1 cellular context compared by ENCODE assay signal in the genomic region with DNA sequence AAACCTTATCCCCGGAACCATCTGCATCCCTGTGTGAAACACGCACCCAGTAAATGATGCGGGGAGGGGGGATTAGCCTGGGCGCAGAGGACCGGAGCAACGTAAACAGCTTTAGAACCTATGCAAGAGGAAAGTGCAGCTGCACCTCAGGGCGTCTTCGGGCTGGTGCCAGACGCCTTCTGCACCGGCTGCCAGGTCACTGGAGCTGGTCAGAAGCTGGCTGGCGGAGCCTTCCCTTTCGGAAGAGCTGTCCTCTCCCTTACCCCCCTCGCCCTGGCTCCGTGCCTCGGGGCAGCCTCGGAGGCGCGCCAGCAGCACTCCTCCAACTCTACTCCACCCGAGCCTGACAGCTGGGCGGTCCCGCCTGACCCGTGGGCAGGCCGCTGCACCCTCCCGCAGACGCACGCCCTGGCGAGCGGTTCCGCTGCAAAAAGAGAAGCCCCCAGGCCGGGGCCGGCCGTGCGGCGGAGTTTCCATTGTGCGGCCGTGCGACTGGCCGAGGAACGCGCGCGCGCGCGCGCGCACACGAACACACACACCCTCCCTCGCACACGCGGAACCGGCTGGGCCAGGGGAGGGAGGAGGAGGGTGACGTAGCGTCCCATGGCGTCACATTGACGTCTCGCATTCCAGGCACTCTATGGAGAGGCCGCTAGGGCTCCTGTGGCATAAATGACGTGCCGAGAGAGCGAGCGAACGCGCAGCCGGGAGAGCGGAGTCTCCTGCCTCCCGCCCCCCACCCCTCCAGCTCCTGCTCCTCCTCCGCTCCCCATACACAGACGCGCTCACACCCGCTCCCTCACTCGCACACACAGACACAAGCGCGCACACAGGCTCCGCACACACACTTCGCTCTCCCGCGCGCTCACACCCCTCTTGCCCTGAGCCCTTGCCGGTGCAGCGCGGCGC.
TF ChIP-seq lines count a peak whose summit lies in the region.

NR4A3 (plus strand) TSS at position 699 of the 909 bp plus-strand sequence. CDS start 6,158 bp downstream, outside the sequence.

TF ChIP-seq in HepG2, 621 proteins besides CTCF, POLR2A, EP300 and RAD21 (continued from another document and continues in another):
- TF ChIP-seq, protein P1, sequence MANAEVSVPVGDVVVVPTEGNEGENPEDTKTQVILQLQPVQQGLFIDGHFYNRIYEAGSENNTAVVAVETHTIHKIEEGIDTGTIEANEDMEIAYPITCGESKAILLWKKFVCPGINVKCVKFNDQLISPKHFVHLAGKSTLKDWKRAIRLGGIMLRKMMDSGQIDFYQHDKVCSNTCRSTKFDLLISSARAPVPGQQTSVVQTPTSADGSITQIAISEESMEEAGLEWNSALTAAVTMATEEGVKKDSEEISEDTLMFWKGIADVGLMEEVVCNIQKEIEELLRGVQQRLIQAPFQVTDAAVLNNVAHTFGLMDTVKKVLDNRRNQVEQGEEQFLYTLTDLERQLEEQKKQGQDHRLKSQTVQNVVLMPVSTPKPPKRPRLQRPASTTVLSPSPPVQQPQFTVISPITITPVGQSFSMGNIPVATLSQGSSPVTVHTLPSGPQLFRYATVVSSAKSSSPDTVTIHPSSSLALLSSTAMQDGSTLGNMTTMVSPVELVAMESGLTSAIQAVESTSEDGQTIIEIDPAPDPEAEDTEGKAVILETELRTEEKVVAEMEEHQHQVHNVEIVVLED (CRISPR knock-in tag; IDR thresholded peaks at IDR 0.05; ENCODE audit: borderline replicate concordance), result peak; percentile 55
- TF ChIP-seq BRD4 (CRISPR knock-in tag; IDR thresholded peaks at IDR 0.05) (no peak), NCOA5 (CRISPR knock-in tag; IDR thresholded peaks at IDR 0.05) (no peak), MIER3 (CRISPR knock-in tag; IDR thresholded peaks at IDR 0.05; ENCODE audit: borderline replicate concordance) (0 out of 2 replicates have a peak, but pooled peaks have one; percentile 50), ZNF282 (IDR thresholded peaks at IDR 0.05; ENCODE audit: partially characterized antibody) (no peak), FOSL2 (CRISPR knock-in tag; IDR thresholded peaks at IDR 0.05) (peak; percentile 61), ZSCAN9 (CRISPR knock-in tag; IDR thresholded peaks at IDR 0.05; ENCODE audit: borderline replicate concordance) (no peak), ZKSCAN8 (CRISPR knock-in tag; IDR thresholded peaks at IDR 0.05; ENCODE audit: borderline replicate concordance) (no peak), ATF1 (CRISPR knock-in tag; IDR thresholded peaks at IDR 0.05) (peak; percentile 52; the same call in 1 of the 2 replicates), RARA (CRISPR knock-in tag; IDR thresholded peaks at IDR 0.05) (0 out of 2 replicates have a peak, but pooled peaks have one; percentile 23), HNRNPH1 (optimal IDR thresholded peaks at IDR 0.05; ENCODE audit: low read depth, low read length) (no peak), SOX13 (IDR thresholded peaks at IDR 0.05) (no peak), SOX13 (CRISPR knock-in tag; conservative IDR thresholded peaks at IDR 0.05 in 1 of 2, IDR thresholded peaks at IDR 0.05 in 1 of 2) (peak in 1 of 2 experiments; percentile 25; a peak in 2 of 4 replicates), ZBTB20 (CRISPR knock-in tag; IDR thresholded peaks at IDR 0.05; ENCODE audit: borderline replicate concordance, low read depth) (peak; percentile 28; the same call in 1 of the 2 replicates), DRAP1 (CRISPR knock-in tag; IDR thresholded peaks at IDR 0.05) (peak; percentile 54; the same call in 1 of the 2 replicates), RBM39 (IDR thresholded peaks at IDR 0.05; ENCODE audit: low read depth, low read length, poor library complexity, severe bottlenecking) (peak; percentile 31), ZNF574 (CRISPR knock-in tag; IDR thresholded peaks at IDR 0.05) (0 out of 2 replicates have a peak, but pooled peaks have one; percentile 27), ZNF33B (CRISPR knock-in tag; IDR thresholded peaks at IDR 0.05) (0 out of 2 replicates have a peak, but pooled peaks have one; percentile 30), ZFY (CRISPR knock-in tag; IDR thresholded peaks at IDR 0.05) (peak; percentile 17), ZNF772 (CRISPR knock-in tag; IDR thresholded peaks at IDR 0.05) (0 out of 2 replicates have a peak, but pooled peaks have one; percentile 58), ZNF687 (CRISPR knock-in tag; IDR thresholded peaks at IDR 0.05) (peak; percentile 78), TARDBP (CRISPR knock-in tag; IDR thresholded peaks at IDR 0.05) (0 out of 2 replicates have a peak, but pooled peaks have one; percentile 41), JUN (CRISPR knock-in tag; IDR thresholded peaks at IDR 0.05) (no peak), ZNF788 (CRISPR knock-in tag; IDR thresholded peaks at IDR 0.05; ENCODE audit: borderline replicate concordance) (0 out of 2 replicates have a peak, but pooled peaks have one; percentile 52), PCBP1 (IDR thresholded peaks at IDR 0.05; ENCODE audit: borderline replicate concordance, low read depth, low read length) (peak; percentile 74; the same call in 1 of the 2 replicates), SAP130 (CRISPR knock-in tag; IDR thresholded peaks at IDR 0.05; ENCODE audit: low read depth) (peak; percentile 78), MAFG (CRISPR knock-in tag; IDR thresholded peaks at IDR 0.05) (no peak), ZNF430 (CRISPR knock-in tag; IDR thresholded peaks at IDR 0.05) (0 out of 2 replicates have a peak, but pooled peaks have one; percentile 14), GATAD1 (CRISPR knock-in tag; IDR thresholded peaks at IDR 0.05) (peak; percentile 48; the same call in 1 of the 2 replicates), SNAPC2 (CRISPR knock-in tag; IDR thresholded peaks at IDR 0.05) (no peak), ZNF891 (CRISPR knock-in tag; IDR thresholded peaks at IDR 0.05) (peak; percentile 7; the same call in 1 of the 2 replicates), SIN3A (IDR thresholded peaks at IDR 0.05; ENCODE audit: borderline replicate concordance, low read depth, low read length) (0 out of 2 replicates have a peak, but pooled peaks have one; percentile 25)
- TF ChIP-seq, protein P2, sequence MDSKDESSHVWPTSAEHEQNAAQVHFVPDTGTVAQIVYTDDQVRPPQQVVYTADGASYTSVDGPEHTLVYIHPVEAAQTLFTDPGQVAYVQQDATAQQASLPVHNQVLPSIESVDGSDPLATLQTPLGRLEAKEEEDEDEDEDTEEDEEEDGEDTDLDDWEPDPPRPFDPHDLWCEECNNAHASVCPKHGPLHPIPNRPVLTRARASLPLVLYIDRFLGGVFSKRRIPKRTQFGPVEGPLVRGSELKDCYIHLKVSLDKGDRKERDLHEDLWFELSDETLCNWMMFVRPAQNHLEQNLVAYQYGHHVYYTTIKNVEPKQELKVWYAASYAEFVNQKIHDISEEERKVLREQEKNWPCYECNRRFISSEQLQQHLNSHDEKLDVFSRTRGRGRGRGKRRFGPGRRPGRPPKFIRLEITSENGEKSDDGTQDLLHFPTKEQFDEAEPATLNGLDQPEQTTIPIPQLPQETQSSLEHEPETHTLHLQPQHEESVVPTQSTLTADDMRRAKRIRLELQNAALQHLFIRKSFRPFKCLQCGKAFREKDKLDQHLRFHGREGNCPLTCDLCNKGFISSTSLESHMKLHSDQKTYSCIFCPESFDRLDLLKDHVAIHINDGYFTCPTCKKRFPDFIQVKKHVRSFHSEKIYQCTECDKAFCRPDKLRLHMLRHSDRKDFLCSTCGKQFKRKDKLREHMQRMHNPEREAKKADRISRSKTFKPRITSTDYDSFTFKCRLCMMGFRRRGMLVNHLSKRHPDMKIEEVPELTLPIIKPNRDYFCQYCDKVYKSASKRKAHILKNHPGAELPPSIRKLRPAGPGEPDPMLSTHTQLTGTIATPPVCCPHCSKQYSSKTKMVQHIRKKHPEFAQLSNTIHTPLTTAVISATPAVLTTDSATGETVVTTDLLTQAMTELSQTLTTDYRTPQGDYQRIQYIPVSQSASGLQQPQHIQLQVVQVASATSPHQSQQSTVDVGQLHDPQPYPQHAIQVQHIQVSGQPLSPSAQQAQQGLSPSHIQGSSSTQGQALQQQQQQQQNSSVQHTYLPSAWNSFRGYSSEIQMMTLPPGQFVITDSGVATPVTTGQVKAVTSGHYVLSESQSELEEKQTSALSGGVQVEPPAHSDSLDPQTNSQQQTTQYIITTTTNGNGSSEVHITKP (CRISPR knock-in tag; IDR thresholded peaks at IDR 0.05; ENCODE audit: low read depth), result 0 out of 2 replicates have a peak, but pooled peaks have one; percentile 23
- TF ChIP-seq, protein P3, sequence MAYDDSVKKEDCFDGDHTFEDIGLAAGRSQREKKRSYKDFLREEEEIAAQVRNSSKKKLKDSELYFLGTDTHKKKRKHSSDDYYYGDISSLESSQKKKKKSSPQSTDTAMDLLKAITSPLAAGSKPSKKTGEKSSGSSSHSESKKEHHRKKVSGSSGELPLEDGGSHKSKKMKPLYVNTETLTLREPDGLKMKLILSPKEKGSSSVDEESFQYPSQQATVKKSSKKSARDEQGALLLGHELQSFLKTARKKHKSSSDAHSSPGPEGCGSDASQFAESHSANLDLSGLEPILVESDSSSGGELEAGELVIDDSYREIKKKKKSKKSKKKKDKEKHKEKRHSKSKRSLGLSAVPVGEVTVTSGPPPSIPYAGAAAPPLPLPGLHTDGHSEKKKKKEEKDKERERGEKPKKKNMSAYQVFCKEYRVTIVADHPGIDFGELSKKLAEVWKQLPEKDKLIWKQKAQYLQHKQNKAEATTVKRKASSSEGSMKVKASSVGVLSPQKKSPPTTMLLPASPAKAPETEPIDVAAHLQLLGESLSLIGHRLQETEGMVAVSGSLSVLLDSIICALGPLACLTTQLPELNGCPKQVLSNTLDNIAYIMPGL (CRISPR knock-in tag; IDR thresholded peaks at IDR 0.05; ENCODE audit: borderline replicate concordance in 1 of 2, low read depth in 1 of 2), result peak in 1 of 2 experiments; percentile 30; a peak in 1 of 4 replicates
- TF ChIP-seq, protein P4, sequence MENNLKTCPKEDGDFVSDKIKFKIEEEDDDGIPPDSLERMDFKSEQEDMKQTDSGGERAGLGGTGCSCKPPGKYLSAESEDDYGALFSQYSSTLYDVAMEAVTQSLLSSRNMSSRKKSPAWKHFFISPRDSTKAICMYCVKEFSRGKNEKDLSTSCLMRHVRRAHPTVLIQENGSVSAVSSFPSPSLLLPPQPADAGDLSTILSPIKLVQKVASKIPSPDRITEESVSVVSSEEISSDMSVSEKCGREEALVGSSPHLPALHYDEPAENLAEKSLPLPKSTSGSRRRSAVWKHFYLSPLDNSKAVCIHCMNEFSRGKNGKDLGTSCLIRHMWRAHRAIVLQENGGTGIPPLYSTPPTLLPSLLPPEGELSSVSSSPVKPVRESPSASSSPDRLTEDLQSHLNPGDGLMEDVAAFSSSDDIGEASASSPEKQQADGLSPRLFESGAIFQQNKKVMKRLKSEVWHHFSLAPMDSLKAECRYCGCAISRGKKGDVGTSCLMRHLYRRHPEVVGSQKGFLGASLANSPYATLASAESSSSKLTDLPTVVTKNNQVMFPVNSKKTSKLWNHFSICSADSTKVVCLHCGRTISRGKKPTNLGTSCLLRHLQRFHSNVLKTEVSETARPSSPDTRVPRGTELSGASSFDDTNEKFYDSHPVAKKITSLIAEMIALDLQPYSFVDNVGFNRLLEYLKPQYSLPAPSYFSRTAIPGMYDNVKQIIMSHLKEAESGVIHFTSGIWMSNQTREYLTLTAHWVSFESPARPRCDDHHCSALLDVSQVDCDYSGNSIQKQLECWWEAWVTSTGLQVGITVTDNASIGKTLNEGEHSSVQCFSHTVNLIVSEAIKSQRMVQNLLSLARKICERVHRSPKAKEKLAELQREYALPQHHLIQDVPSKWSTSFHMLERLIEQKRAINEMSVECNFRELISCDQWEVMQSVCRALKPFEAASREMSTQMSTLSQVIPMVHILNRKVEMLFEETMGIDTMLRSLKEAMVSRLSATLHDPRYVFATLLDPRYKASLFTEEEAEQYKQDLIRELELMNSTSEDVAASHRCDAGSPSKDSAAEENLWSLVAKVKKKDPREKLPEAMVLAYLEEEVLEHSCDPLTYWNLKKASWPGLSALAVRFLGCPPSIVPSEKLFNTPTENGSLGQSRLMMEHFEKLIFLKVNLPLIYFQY (CRISPR knock-in tag; IDR thresholded peaks at IDR 0.05; ENCODE audit: borderline replicate concordance), result 0 out of 2 replicates have a peak, but pooled peaks have one; percentile 31
